In the genomic region with DNA sequence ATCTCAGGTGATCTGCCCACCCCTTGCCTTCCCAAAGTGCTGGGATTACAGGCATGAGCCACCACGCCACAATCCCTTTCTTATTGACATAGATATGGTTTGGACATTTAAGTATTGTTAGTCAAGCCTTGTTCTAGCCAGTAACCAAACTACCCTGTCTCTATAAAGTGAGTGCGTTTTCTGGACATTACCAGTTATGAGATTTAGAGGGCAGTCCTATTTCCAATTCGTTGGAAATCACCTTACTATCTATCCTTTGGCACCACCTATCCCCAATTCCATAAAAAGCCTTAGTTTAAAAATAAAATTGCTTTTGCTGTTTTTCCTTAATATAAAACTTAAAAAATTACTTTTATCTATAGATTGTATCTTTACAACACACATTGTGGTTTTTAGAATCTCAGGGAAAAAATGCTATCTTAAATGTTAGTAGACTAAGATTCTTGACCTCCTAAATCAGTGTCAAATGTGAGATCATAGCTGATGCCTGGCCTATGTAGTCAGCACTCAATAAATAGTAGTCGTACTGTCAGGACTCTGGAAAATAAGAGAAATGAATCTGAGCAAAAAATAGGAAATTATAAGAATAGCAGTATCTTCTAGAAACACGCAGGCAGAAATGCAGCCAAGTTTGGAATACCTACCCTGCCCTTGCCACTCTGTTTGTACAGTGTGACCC, we compare ENCODE assay signal across 14 cellular contexts. TPM values are rescaled to one million over a fixed set of nuclear protein-coding genes. Genes with fewer than 3 reads are reported as not detected.
DNase-seq lines count a peak whose midpoint lies in the region; ATAC-seq and TF ChIP-seq lines count a peak whose summit lies in the region.
"Had no signal": no experiment of that assay in that cellular context is flagged by ENCODE, and none has a peak within 500 bp of the region (broad histone marks: within the 10 kb centered on the region; RNA-seq: fewer than 3 reads in every experiment).

No MANE protein-coding gene starts in this region.

- CTCF ChIA-PET in activated CD4-positive, alpha-beta memory T cell treated with anti-CD3 and anti-CD28 coated beads, Interleukin-2, amount 10 ng/mL, durations not matched to agents 7 days and 5 days (lab: Charles Lee): interaction anchor here (1.3 to 1.5 kb wide), 2 partner anchors 11 to 449 kb away, joined by 4 read pairs; no protein-coding TSS in a partner anchor

- TF ChIP-seq POLR2A in gastroesophageal sphincter (IDR thresholded peaks at IDR 0.05): no peak
- no peak for TF ChIP-seq POLR2A in sigmoid colon (IDR thresholded peaks at IDR 0.05)

- H3K36me3 Mint-ChIP-seq in activated T-cell treated with anti-CD3 and anti-CD28 coated beads, Interleukin-2, amount 50 U/mL, for 24 hours (ENCODE audit: low read depth): no peaks in the 10 kb centered on the region
- no peaks in the 10 kb centered on the region for H3K36me3 Mint-ChIP-seq in activated CD4-positive, alpha-beta memory T cell treated with anti-CD3 and anti-CD28 coated beads, Interleukin-2, amount 10 ng/mL, durations not matched to agents 7 days and 5 days (ENCODE audit: low read depth)

- H3K27me3 ChIP-seq in gastroesophageal sphincter (no peaks in the 10 kb centered on the region), sigmoid colon (no peaks in the 10 kb centered on the region), H7 (ENCODE audit: control insufficient read depth, insufficient read depth, low read length) (no peaks in the 10 kb centered on the region)
- H3K27me3 ChIP-seq: tibial nerve had no signal

- H3K27ac Mint-ChIP-seq in activated T-cell treated with anti-CD3 and anti-CD28 coated beads, Interleukin-2, amount 50 U/mL, for 24 hours: no peak overlapping the region
- no peak overlapping the region for H3K27ac Mint-ChIP-seq in activated CD4-positive, alpha-beta memory T cell treated with anti-CD3 and anti-CD28 coated beads, Interleukin-2, amount 10 ng/mL, durations not matched to agents 7 days and 5 days

- no peak overlapping the region for H3K4me3 ChIP-seq in AG09309 (ENCODE audit: control insufficient read depth, low read depth, low read length)
- no peak overlapping the region for H3K4me3 ChIP-seq in gastroesophageal sphincter
- no peak overlapping the region for H3K4me3 ChIP-seq in sigmoid colon
- H3K4me3 ChIP-seq in H7 (ENCODE audit: insufficient read depth, low read depth, low read length): no peak overlapping the region
- H3K4me3 ChIP-seq: tibial nerve had no signal

- no peaks in the 10 kb centered on the region for H3K9me3 Mint-ChIP-seq in activated T-cell treated with anti-CD3 and anti-CD28 coated beads, Interleukin-2, amount 50 U/mL, for 24 hours
- H3K9me3 Mint-ChIP-seq in activated CD4-positive, alpha-beta memory T cell treated with anti-CD3 and anti-CD28 coated beads, Interleukin-2, amount 10 ng/mL, durations not matched to agents 7 days and 5 days: no peaks in the 10 kb centered on the region

- no peak for TF ChIP-seq CTCF in AG09309 (IDR thresholded peaks at IDR 0.05; ENCODE audit: control insufficient read depth, insufficient read depth, low read depth, low read length, missing control alignments)
- TF ChIP-seq CTCF in VCaP (conservative IDR thresholded peaks at IDR 0.05): no peak
- no peak for TF ChIP-seq CTCF in gastroesophageal sphincter (IDR thresholded peaks at IDR 0.05)
- no peak for TF ChIP-seq CTCF in sigmoid colon (IDR thresholded peaks at IDR 0.05)

- no peak for TF ChIP-seq EP300 in gastroesophageal sphincter (IDR thresholded peaks at IDR 0.05)
- TF ChIP-seq EP300 in sigmoid colon (IDR thresholded peaks at IDR 0.05): no peak

- H3K9me3 ChIP-seq in gastroesophageal sphincter (no peaks in the 10 kb centered on the region), sigmoid colon (no peaks in the 10 kb centered on the region)
- H3K9me3 ChIP-seq: tibial nerve had no signal

- H3K36me3 ChIP-seq in gastroesophageal sphincter (no peaks in the 10 kb centered on the region), sigmoid colon (no peaks in the 10 kb centered on the region), H7 (replicated peaks; ENCODE audit: control insufficient read depth, insufficient read depth, low read length) (no peaks in the 10 kb centered on the region)
- H3K36me3 ChIP-seq: tibial nerve had no signal

- no peak overlapping the region for H3K4me3 Mint-ChIP-seq in activated T-cell treated with anti-CD3 and anti-CD28 coated beads, Interleukin-2, amount 50 U/mL, for 24 hours
- no peak overlapping the region for H3K4me3 Mint-ChIP-seq in activated CD4-positive, alpha-beta memory T cell treated with anti-CD3 and anti-CD28 coated beads, Interleukin-2, amount 10 ng/mL, durations not matched to agents 7 days and 5 days

- peaks cover 0 to 20% (median 3%) of the 10 kb centered on the region in 3 donors for H3K4me1 ChIP-seq in gastroesophageal sphincter
- H3K4me1 ChIP-seq in sigmoid colon: peaks cover 0 to 4% (median 0%) of the 10 kb centered on the region in 4 donors
- H3K4me1 ChIP-seq: tibial nerve had no signal

- ATAC-seq in gastroesophageal sphincter (peak; percentile 44), HG02973 (IDR thresholded peaks at IDR 0.05; ENCODE audit: unreplicated experiment) (no peak)

- POLR2A ChIA-PET in activated CD4-positive, alpha-beta memory T cell treated with anti-CD3 and anti-CD28 coated beads, Interleukin-2, amount 10 ng/mL, durations not matched to agents 7 days and 5 days (lab: Charles Lee): no interaction called here

- WGBS in gastroesophageal sphincter (ENCODE audit: low coverage in 1 of 2), 2 donors: 42 to 63% methylated on average over 4 of the region's 5 CpGs
- 59 to 88% methylated on average over 5 of the region's 5 CpGs for WGBS in sigmoid colon, 2 donors

- peak overlapping the region; percentile 44 for H3K27ac ChIP-seq in VCaP
- peak overlapping the region in 3 of 4 donors; percentile 29 to 62 (median 55) for H3K27ac ChIP-seq in gastroesophageal sphincter
- peak overlapping the region in 3 of 4 donors; percentile 21 to 46 (median 38) for H3K27ac ChIP-seq in sigmoid colon

- intact Hi-C loops in sigmoid colon (cut with DNase I): no loop called here

- peaks cover 1% of the 10 kb centered on the region for H3K27me3 Mint-ChIP-seq in activated T-cell treated with anti-CD3 and anti-CD28 coated beads, Interleukin-2, amount 50 U/mL, for 24 hours
- H3K27me3 Mint-ChIP-seq in activated CD4-positive, alpha-beta memory T cell treated with anti-CD3 and anti-CD28 coated beads, Interleukin-2, amount 10 ng/mL, durations not matched to agents 7 days and 5 days: peaks cover 11% of the 10 kb centered on the region

- DNase-seq in AG09309 (ENCODE audit: low read depth) (peak; percentile 35), sigmoid colon (no peak), H7 (no peak)
- no peak for DNase-seq in activated T-cell treated with anti-CD3 and anti-CD28 coated beads, Interleukin-2, amount 50 U/mL, for 24 hours
- DNase-seq in activated CD4-positive, alpha-beta memory T cell treated with anti-CD3 and anti-CD28 coated beads, Interleukin-2, amount 10 ng/mL, durations not matched to agents 7 days and 5 days: no peak
- DNase-seq: activated CD4-positive, alpha-beta T cell treated with anti-CD3 and anti-CD28 coated beads, Interleukin-2, amount 50 U/mL, for 1 hour; activated effector memory CD4-positive, alpha-beta T cell treated with anti-CD3 and anti-CD28 coated beads, Interleukin-2, amount 50 U/mL, for 16 hours; DMS79 treated with DMSO at 0.1 percent for 48 hours; head of caudate nucleus; NCI-H1694 had no signal

- peaks cover 11% of the 10 kb centered on the region for H3K4me1 Mint-ChIP-seq in activated T-cell treated with anti-CD3 and anti-CD28 coated beads, Interleukin-2, amount 50 U/mL, for 24 hours (ENCODE audit: low read depth)
- H3K4me1 Mint-ChIP-seq in activated CD4-positive, alpha-beta memory T cell treated with anti-CD3 and anti-CD28 coated beads, Interleukin-2, amount 10 ng/mL, durations not matched to agents 7 days and 5 days: peaks cover 10% of the 10 kb centered on the region

RNA-seq across cellular contexts. Expression of gene NUFIP1, which starts 57.0 kb away (rescaled TPM):
- total RNA-seq in gastroesophageal sphincter: 1 to 10 TPM; 2.5 to 4.7 (median 3.0) TPM
- 1 to 10 TPM; 2.2 to 3.5 (median 3.0) TPM for total RNA-seq in sigmoid colon
- 1 to 10 TPM; 1.6 to 2.7 (median 1.8) TPM for polyA plus RNA-seq in sigmoid colon
- total RNA-seq in H7 (2014; rRNA removed; shearing (Covaris generic)): 10.9 and 14.0 TPM in 2 replicates
- 1 to 10 TPM; 4.0 to 4.3 TPM for total RNA-seq in activated CD4-positive, alpha-beta memory T cell treated with anti-CD3 and anti-CD28 coated beads, Interleukin-2, amount 10 ng/mL, durations not matched to agents 7 days and 5 days

RNA-seq across cellular contexts. Expression of gene GPALPP1, which starts 57.0 kb away (rescaled TPM):
- total RNA-seq in gastroesophageal sphincter: 10 to 100 TPM; 25.8 to 32.7 (median 26.4) TPM
- 10 to 100 TPM; 26.3 to 40.7 (median 32.9) TPM for total RNA-seq in sigmoid colon
- polyA plus RNA-seq in sigmoid colon: 10 to 100 TPM in 1 of 3 donors, 1 to 10 TPM in 2; 7.8 to 12.0 (median 8.3) TPM
- 25.7 and 28.7 TPM in 2 replicates for total RNA-seq in H7 (2014; rRNA removed; shearing (Covaris generic))
- 10 to 100 TPM; 25.0 to 27.1 TPM for total RNA-seq in activated CD4-positive, alpha-beta memory T cell treated with anti-CD3 and anti-CD28 coated beads, Interleukin-2, amount 10 ng/mL, durations not matched to agents 7 days and 5 days
